ENCODE assay signal across 1 cellular context in the genomic region with DNA sequence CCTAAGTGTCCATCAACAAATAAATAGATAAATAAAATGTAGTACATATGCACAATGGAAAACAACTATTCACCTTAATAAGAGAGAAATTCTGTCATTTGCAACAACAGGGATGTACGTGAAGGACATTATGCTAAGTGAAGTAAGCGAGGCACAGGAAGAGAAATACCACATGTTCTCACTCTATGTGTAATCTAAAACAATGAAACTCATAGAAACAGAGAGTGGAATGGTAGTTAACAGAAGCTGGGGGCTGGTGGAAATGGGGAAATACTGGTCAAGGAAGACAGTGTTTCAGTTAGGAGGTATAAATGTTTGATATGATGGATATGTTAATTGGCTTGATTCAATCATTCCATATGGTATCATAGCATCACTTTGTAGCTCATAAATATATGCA.
TF ChIP-seq lines count a peak whose summit lies in the region.

No MANE protein-coding gene starts in this region.

TF ChIP-seq in K562, 482 proteins besides CTCF, POLR2A, EP300 and RAD21 (continued from another document):
- TF ChIP-seq, protein P1, sequence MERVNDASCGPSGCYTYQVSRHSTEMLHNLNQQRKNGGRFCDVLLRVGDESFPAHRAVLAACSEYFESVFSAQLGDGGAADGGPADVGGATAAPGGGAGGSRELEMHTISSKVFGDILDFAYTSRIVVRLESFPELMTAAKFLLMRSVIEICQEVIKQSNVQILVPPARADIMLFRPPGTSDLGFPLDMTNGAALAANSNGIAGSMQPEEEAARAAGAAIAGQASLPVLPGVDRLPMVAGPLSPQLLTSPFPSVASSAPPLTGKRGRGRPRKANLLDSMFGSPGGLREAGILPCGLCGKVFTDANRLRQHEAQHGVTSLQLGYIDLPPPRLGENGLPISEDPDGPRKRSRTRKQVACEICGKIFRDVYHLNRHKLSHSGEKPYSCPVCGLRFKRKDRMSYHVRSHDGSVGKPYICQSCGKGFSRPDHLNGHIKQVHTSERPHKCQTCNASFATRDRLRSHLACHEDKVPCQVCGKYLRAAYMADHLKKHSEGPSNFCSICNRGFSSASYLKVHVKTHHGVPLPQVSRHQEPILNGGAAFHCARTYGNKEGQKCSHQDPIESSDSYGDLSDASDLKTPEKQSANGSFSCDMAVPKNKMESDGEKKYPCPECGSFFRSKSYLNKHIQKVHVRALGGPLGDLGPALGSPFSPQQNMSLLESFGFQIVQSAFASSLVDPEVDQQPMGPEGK (CRISPR knock-in tag; IDR thresholded peaks at IDR 0.05; ENCODE audit: borderline replicate concordance), result no peak
- TF ChIP-seq NCOA6 (IDR thresholded peaks at IDR 0.05) (no peak), TSC22D4 (tag; IDR thresholded peaks at IDR 0.05) (no peak), ESRRB (CRISPR knock-in tag; IDR thresholded peaks at IDR 0.05; ENCODE audit: borderline replicate concordance) (no peak), GABPB2 (CRISPR knock-in tag; conservative IDR thresholded peaks at IDR 0.05) (no peak), PTTG1 (tag; IDR thresholded peaks at IDR 0.05; ENCODE audit: low read depth) (no peak)
- TF ChIP-seq, protein P2, sequence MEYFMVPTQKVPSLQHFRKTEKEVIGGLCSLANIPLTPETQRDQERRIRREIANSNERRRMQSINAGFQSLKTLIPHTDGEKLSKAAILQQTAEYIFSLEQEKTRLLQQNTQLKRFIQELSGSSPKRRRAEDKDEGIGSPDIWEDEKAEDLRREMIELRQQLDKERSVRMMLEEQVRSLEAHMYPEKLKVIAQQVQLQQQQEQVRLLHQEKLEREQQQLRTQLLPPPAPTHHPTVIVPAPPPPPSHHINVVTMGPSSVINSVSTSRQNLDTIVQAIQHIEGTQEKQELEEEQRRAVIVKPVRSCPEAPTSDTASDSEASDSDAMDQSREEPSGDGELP (CRISPR knock-in tag; IDR thresholded peaks at IDR 0.05; ENCODE audit: borderline replicate concordance), result no peak
- TF ChIP-seq, protein P3, sequence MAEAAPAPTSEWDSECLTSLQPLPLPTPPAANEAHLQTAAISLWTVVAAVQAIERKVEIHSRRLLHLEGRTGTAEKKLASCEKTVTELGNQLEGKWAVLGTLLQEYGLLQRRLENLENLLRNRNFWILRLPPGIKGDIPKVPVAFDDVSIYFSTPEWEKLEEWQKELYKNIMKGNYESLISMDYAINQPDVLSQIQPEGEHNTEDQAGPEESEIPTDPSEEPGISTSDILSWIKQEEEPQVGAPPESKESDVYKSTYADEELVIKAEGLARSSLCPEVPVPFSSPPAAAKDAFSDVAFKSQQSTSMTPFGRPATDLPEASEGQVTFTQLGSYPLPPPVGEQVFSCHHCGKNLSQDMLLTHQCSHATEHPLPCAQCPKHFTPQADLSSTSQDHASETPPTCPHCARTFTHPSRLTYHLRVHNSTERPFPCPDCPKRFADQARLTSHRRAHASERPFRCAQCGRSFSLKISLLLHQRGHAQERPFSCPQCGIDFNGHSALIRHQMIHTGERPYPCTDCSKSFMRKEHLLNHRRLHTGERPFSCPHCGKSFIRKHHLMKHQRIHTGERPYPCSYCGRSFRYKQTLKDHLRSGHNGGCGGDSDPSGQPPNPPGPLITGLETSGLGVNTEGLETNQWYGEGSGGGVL (CRISPR knock-in tag; IDR thresholded peaks at IDR 0.05), result no peak
- TF ChIP-seq, protein P4, sequence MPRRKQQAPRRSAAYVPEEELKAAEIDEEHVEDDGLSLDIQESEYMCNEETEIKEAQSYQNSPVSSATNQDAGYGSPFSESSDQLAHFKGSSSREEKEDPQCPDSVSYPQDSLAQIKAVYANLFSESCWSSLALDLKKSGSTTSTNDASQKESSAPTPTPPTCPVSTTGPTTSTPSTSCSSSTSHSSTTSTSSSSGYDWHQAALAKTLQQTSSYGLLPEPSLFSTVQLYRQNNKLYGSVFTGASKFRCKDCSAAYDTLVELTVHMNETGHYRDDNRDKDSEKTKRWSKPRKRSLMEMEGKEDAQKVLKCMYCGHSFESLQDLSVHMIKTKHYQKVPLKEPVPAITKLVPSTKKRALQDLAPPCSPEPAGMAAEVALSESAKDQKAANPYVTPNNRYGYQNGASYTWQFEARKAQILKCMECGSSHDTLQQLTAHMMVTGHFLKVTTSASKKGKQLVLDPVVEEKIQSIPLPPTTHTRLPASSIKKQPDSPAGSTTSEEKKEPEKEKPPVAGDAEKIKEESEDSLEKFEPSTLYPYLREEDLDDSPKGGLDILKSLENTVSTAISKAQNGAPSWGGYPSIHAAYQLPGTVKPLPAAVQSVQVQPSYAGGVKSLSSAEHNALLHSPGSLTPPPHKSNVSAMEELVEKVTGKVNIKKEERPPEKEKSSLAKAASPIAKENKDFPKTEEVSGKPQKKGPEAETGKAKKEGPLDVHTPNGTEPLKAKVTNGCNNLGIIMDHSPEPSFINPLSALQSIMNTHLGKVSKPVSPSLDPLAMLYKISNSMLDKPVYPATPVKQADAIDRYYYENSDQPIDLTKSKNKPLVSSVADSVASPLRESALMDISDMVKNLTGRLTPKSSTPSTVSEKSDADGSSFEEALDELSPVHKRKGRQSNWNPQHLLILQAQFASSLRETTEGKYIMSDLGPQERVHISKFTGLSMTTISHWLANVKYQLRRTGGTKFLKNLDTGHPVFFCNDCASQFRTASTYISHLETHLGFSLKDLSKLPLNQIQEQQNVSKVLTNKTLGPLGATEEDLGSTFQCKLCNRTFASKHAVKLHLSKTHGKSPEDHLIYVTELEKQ (CRISPR knock-in tag; IDR thresholded peaks at IDR 0.05), result 0 out of 2 replicates have a peak, but pooled peaks have one; percentile 29
